12 cellular contexts compared by ENCODE assay signal in genomic region chr11:76077575-76078150, GRCh38.
A peak's percentile ranks its signal among the peaks of the same experiment; 100 is the strongest.
DNase-seq lines count a peak whose midpoint lies in the region; ATAC-seq and FAIRE-seq lines count a peak whose summit lies in the region.
"Had no signal": no experiment of that assay in that cellular context is flagged by ENCODE, and none has a peak within 500 bp of the region (broad histone marks: within the 10 kb centered on the region; RNA-seq: fewer than 3 reads in every experiment).

No MANE protein-coding gene starts in this region.

- 53 to 68% (median 63%) methylated on average over 1 of the region's 1 CpG for WGBS in small intestine, 3 donors

- H3K27ac ChIP-seq in CD4-positive, CD25-positive, alpha-beta regulatory T cell (ENCODE audit: insufficient read depth, low read length, poor library complexity, severe bottlenecking) = peak overlapping the region; percentile 5
- no peak overlapping the region for H3K27ac ChIP-seq in small intestine (ENCODE audit: low read depth in 1 of 2, low read length in 1 of 2)

- peak overlapping the region in 2 of 4 donors; percentile 56 to 59 for H3K4me3 Mint-ChIP-seq in CD4-positive, CD25-positive, alpha-beta regulatory T cell
- peak overlapping the region in 5 of 8 donors; percentile 9 to 66 (median 43) for H3K4me3 Mint-ChIP-seq in naive B cell
- H3K4me3 Mint-ChIP-seq: activated naive CD4-positive, alpha-beta T cell treated with anti-CD3 and anti-CD28 coated beads, Interleukin-2, amount 10 ng/mL, durations not matched to agents 7 days and 5 days; CD14-positive monocyte; central memory CD8-positive, alpha-beta T cell had no signal

- peak overlapping the region; percentile 65 for H3K4me3 ChIP-seq in CD4-positive, CD25-positive, alpha-beta regulatory T cell (ENCODE audit: low read depth, low read length)
- H3K4me3 ChIP-seq in adipocyte (ENCODE audit: low read length) (no peak overlapping the region), small intestine (ENCODE audit: low read depth in 1 of 2, low read length in 2 of 2) (no peak overlapping the region)

- no peaks in the 10 kb centered on the region for H3K27me3 ChIP-seq in CD4-positive, CD25-positive, alpha-beta regulatory T cell (ENCODE audit: control insufficient read depth, insufficient read depth, low read length)
- H3K27me3 ChIP-seq in adipocyte (replicated peaks; ENCODE audit: control insufficient read depth, insufficient read depth, low read length) (no peaks in the 10 kb centered on the region), small intestine (ENCODE audit: control insufficient read depth in 2 of 2, insufficient read depth in 2 of 2, low read length in 2 of 2) (no peaks in the 10 kb centered on the region)

- H3K4me1 Mint-ChIP-seq in CD4-positive, CD25-positive, alpha-beta regulatory T cell = peaks cover 8 to 29% (median 18%) of the 10 kb centered on the region in 4 donors
- peaks cover 26 to 58% (median 35%) of the 10 kb centered on the region in 3 donors for H3K4me1 Mint-ChIP-seq in naive B cell
- H3K4me1 Mint-ChIP-seq: activated naive CD4-positive, alpha-beta T cell treated with anti-CD3 and anti-CD28 coated beads, Interleukin-2, amount 10 ng/mL, durations not matched to agents 7 days and 5 days; central memory CD8-positive, alpha-beta T cell had no signal

- H3K27me3 Mint-ChIP-seq in CD4-positive, CD25-positive, alpha-beta regulatory T cell = no peaks in the 10 kb centered on the region
- no peaks in the 10 kb centered on the region for H3K27me3 Mint-ChIP-seq in naive B cell
- H3K27me3 Mint-ChIP-seq: activated naive CD4-positive, alpha-beta T cell treated with anti-CD3 and anti-CD28 coated beads, Interleukin-2, amount 10 ng/mL, durations not matched to agents 7 days and 5 days; central memory CD8-positive, alpha-beta T cell had no signal

- H3K27ac Mint-ChIP-seq in CD4-positive, CD25-positive, alpha-beta regulatory T cell = peak overlapping the region; percentile 71 to 84 (median 82)
- H3K27ac Mint-ChIP-seq in naive B cell = peak overlapping the region in 3 of 6 donors; percentile 53 to 75 (median 72)
- H3K27ac Mint-ChIP-seq: activated naive CD4-positive, alpha-beta T cell treated with anti-CD3 and anti-CD28 coated beads, Interleukin-2, amount 10 ng/mL, durations not matched to agents 7 days and 5 days had no signal

- ATAC-seq in CD4-positive, CD25-positive, alpha-beta regulatory T cell (ENCODE audit: low read depth in 2 of 2) = no peak
- peak; percentile 61 to 67 for ATAC-seq in naive B cell (ENCODE audit: low read depth in 2 of 2)

- DNase-seq in CD4-positive, CD25-positive, alpha-beta regulatory T cell = no peak
- DNase-seq in M059J (ENCODE audit: low read depth) = peak; percentile 8
- DNase-seq in adipocyte (ENCODE audit: low read depth) = peak; percentile 27
- DNase-seq in naive B cell = peak; percentile 2
- DNase-seq in DMS114 treated with DMSO at 0.1 percent for 48 hours (lab: John Stamatoyannopoulos, UW; ENCODE audit: unreplicated experiment) = no peak
- no peak for DNase-seq in DMS53 (lab: John Stamatoyannopoulos, UW)
- no peak for DNase-seq in superior temporal gyrus (ENCODE audit: extremely low spot score)
- DNase-seq in small intestine = no peak
- DNase-seq: activated naive CD4-positive, alpha-beta T cell treated with anti-CD3 and anti-CD28 coated beads, Interleukin-2, amount 10 ng/mL, durations not matched to agents 7 days and 5 days; erythroblast had no signal

- H3K36me3 ChIP-seq in CD4-positive, CD25-positive, alpha-beta regulatory T cell (ENCODE audit: control insufficient read depth, insufficient read depth, low read length) = no peaks in the 10 kb centered on the region
- H3K36me3 ChIP-seq in adipocyte (ENCODE audit: control insufficient read depth, insufficient read depth, low read length, severe bottlenecking) (no peaks in the 10 kb centered on the region), small intestine (ENCODE audit: control insufficient read depth in 2 of 2, insufficient read depth in 2 of 2, low read length in 2 of 2) (no peaks in the 10 kb centered on the region)

- no peak overlapping the region for H3K9ac ChIP-seq in adipocyte (ENCODE audit: low read length)

- peaks cover 13% of the 10 kb centered on the region for H3K36me3 Mint-ChIP-seq in CD4-positive, CD25-positive, alpha-beta regulatory T cell
- peaks cover 10 to 20% of the 10 kb centered on the region in 2 donors for H3K36me3 Mint-ChIP-seq in naive B cell

- no peaks in the 10 kb centered on the region for H3K9me3 ChIP-seq in CD4-positive, CD25-positive, alpha-beta regulatory T cell (ENCODE audit: control insufficient read depth in 2 of 2, low read length in 2 of 2)
- H3K9me3 ChIP-seq in adipocyte (ENCODE audit: control insufficient read depth, low read length) (no peaks in the 10 kb centered on the region), small intestine (ENCODE audit: control insufficient read depth, low read depth) (no peaks in the 10 kb centered on the region)

- peaks cover 0 to 4% (median 0%) of the 10 kb centered on the region in 7 donors for H3K9me3 Mint-ChIP-seq in CD4-positive, CD25-positive, alpha-beta regulatory T cell
- peaks cover 0 to 8% (median 0%) of the 10 kb centered on the region in 7 donors for H3K9me3 Mint-ChIP-seq in naive B cell
- H3K9me3 Mint-ChIP-seq: activated naive CD4-positive, alpha-beta T cell treated with anti-CD3 and anti-CD28 coated beads, Interleukin-2, amount 10 ng/mL, durations not matched to agents 7 days and 5 days; central memory CD8-positive, alpha-beta T cell had no signal

- H3K4me1 ChIP-seq in CD4-positive, CD25-positive, alpha-beta regulatory T cell (ENCODE audit: control insufficient read depth, insufficient read depth, low read length, poor library complexity, severe bottlenecking) = peaks cover 4% of the 10 kb centered on the region
- H3K4me1 ChIP-seq in adipocyte (ENCODE audit: control insufficient read depth, insufficient read depth, low read length) (peaks cover 42% of the 10 kb centered on the region), small intestine (ENCODE audit: control insufficient read depth in 2 of 2, insufficient read depth in 1 of 2, low read depth in 1 of 2, low read length in 1 of 2) (peaks cover 0 to 5% of the 10 kb centered on the region in 2 donors)

- FAIRE-seq in small intestine (lab: Jason Lieb, UNC) = no peak

Comparison
In these comparisons a context has a peak if more than half of its experiments do, and no peak if none do; other contexts are left out.
1. ATAC-seq: peak in naive B cell (2 of 2); none in CD4-positive, CD25-positive, alpha-beta regulatory T cell (0 of 2).
2. DNase-seq: peak in M059J (single experiment), adipocyte (single experiment) and naive B cell (single experiment); none in CD4-positive, CD25-positive, alpha-beta regulatory T cell (0 of 3), DMS114 treated with DMSO at 0.1 percent for 48 hours (single experiment), DMS53 (single experiment), superior temporal gyrus (single experiment) and small intestine (single experiment).